1 cellular context compared by ENCODE assay signal in genomic region chr2:28224648-28225471, GRCh38.
TF ChIP-seq lines count a peak whose summit lies in the region.

No MANE protein-coding gene starts in this region.

TF ChIP-seq in GM23338, 12 proteins besides CTCF, POLR2A, EP300 and RAD21 (continued from another document):
- TF ChIP-seq ZNF462 (CRISPR knock-in tag; IDR thresholded peaks at IDR 0.05): no peak
